In the genomic region with DNA sequence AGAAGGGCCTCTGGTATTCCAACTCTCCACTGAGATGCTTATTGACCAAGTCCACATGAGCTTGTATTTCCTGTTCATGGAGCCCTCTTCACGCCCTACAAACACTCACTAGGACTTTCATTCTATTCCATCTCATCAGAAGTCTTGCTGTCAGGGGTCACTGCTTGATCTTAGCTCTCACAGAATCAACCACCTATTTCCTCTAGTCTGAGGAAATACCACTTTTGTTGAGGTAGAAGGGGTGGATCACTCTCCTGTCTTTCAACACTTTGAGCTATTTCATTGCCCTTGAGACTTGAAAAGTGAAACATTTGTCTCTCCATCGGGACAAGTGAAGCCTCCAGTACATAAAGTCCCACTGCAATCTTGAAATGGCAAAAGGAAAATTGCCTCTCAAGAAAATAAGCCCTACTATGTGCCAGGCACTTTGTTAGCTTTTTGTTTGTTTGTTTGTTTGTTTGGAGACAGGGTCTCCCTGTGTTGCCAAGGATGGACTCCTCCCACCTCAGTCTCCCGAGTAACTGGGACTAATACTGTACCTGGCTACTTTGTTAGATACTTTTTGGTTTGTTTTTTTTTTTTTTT, we compare ENCODE assay signal across 1 cellular context.
TF ChIP-seq lines count a peak whose summit lies in the region.

No MANE protein-coding gene starts in this region.

TF ChIP-seq in HepG2, 621 proteins besides CTCF, POLR2A, EP300 and RAD21:
- peak; percentile 75 for TF ChIP-seq ZKSCAN1 (IDR thresholded peaks at IDR 0.05; ENCODE audit: low read length)
- TF ChIP-seq, protein P1, sequence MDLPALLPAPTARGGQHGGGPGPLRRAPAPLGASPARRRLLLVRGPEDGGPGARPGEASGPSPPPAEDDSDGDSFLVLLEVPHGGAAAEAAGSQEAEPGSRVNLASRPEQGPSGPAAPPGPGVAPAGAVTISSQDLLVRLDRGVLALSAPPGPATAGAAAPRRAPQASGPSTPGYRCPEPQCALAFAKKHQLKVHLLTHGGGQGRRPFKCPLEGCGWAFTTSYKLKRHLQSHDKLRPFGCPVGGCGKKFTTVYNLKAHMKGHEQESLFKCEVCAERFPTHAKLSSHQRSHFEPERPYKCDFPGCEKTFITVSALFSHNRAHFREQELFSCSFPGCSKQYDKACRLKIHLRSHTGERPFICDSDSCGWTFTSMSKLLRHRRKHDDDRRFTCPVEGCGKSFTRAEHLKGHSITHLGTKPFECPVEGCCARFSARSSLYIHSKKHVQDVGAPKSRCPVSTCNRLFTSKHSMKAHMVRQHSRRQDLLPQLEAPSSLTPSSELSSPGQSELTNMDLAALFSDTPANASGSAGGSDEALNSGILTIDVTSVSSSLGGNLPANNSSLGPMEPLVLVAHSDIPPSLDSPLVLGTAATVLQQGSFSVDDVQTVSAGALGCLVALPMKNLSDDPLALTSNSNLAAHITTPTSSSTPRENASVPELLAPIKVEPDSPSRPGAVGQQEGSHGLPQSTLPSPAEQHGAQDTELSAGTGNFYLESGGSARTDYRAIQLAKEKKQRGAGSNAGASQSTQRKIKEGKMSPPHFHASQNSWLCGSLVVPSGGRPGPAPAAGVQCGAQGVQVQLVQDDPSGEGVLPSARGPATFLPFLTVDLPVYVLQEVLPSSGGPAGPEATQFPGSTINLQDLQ (CRISPR knock-in tag; IDR thresholded peaks at IDR 0.05), result no peak
TF ChIP-seq in HepG2: peak in this region for 1.
